10 cellular contexts compared by ENCODE assay signal in genomic region chr4:47104986-47105385, GRCh38.
DNase-seq lines count a peak whose midpoint lies in the region; TF ChIP-seq lines count a peak whose summit lies in the region.
"Had no signal": no experiment of that assay in that cellular context is flagged by ENCODE, and none has a peak within 500 bp of the region (broad histone marks: within the 10 kb centered on the region; RNA-seq: fewer than 3 reads in every experiment).

No MANE protein-coding gene starts in this region.

- H3K27ac Mint-ChIP-seq in nephron progenitor cell: no peak overlapping the region
- H3K27ac Mint-ChIP-seq: CD4-positive, alpha-beta memory T cell had no signal

- H3K4me1 Mint-ChIP-seq in nephron progenitor cell: no peaks in the 10 kb centered on the region
- H3K4me1 Mint-ChIP-seq: CD4-positive, alpha-beta memory T cell had no signal

- DNase-seq in M059J (ENCODE audit: low read depth) (peak; percentile 14), choroid plexus epithelial cell (ENCODE audit: low read depth) (peak; percentile 30), fibroblast of peridontal ligament (ENCODE audit: extremely low read depth) (peak; percentile 5), nephron progenitor cell (no peak), NCI-H526 treated with DMSO at 0.1 percent for 48 hours (lab: John Stamatoyannopoulos, UW) (no peak)
- no peak for DNase-seq in activated naive CD4-positive, alpha-beta T cell treated with anti-CD3 and anti-CD28 coated beads, Interleukin-2, amount 50 U/mL, for 16 hours
- DNase-seq: BE2C; CD4-positive, alpha-beta memory T cell; DMS79 had no signal

- H3K9me3 Mint-ChIP-seq in nephron progenitor cell: no peaks in the 10 kb centered on the region
- H3K9me3 Mint-ChIP-seq: CD4-positive, alpha-beta memory T cell had no signal

- H3K36me3 Mint-ChIP-seq in nephron progenitor cell (ENCODE audit: low read depth): no peaks in the 10 kb centered on the region
- H3K36me3 Mint-ChIP-seq: CD4-positive, alpha-beta memory T cell had no signal

- no peak for TF ChIP-seq CTCF in choroid plexus epithelial cell (conservative IDR thresholded peaks at IDR 0.05; ENCODE audit: low read depth, low read length)
- no peak for TF ChIP-seq CTCF in nephron progenitor cell (IDR thresholded peaks at IDR 0.05)

- H3K4me3 Mint-ChIP-seq in nephron progenitor cell: no peak overlapping the region
- H3K4me3 Mint-ChIP-seq: CD4-positive, alpha-beta memory T cell had no signal

- H3K27me3 Mint-ChIP-seq in nephron progenitor cell (ENCODE audit: low read depth, poor library complexity): peaks cover 6% of the 10 kb centered on the region

- no peak overlapping the region for H3K4me3 ChIP-seq in choroid plexus epithelial cell (ENCODE audit: low read depth, low read length)
- H3K4me3 ChIP-seq: A549 had no signal

Comparison
In these comparisons a context has a peak if more than half of its experiments do, and no peak if none do; other contexts are left out.
1. DNase-seq: peak in M059J (single experiment), choroid plexus epithelial cell (single experiment) and fibroblast of peridontal ligament (single experiment); none in activated naive CD4-positive, alpha-beta T cell treated with anti-CD3 and anti-CD28 coated beads, Interleukin-2, amount 50 U/mL, for 16 hours (single experiment), nephron progenitor cell (single experiment) and NCI-H526 treated with DMSO at 0.1 percent for 48 hours (single experiment).